Comparison of ENCODE assay signal across 8 cellular contexts in genomic region chr10:118568327-118568848, GRCh38. TPM values are rescaled to one million over a fixed set of nuclear protein-coding genes. Genes with fewer than 3 reads are reported as not detected.
DNase-seq lines count a peak whose midpoint lies in the region; ATAC-seq and TF ChIP-seq lines count a peak whose summit lies in the region.

No MANE protein-coding gene starts in this region.

- H3K27me3 ChIP-seq in PC-3 (ENCODE audit: low read length): no peaks in the 10 kb centered on the region

- CTCF ChIA-PET in PC-3 (lab: Charles Lee): interaction anchor here (0.6 to 1.5 kb wide), 7 partner anchors 16 to 1791 kb away, joined by 4 to 19 read pairs (median 7); no protein-coding TSS in a partner anchor

- no peaks in the 10 kb centered on the region for H4K20me1 ChIP-seq in PC-3 (ENCODE audit: low read length)

- H3F3A ChIP-seq in PC-3 (ENCODE audit: low read length, unreplicated experiment): no peaks in the 10 kb centered on the region

- peak overlapping the region; percentile 72 for H2AFZ ChIP-seq in PC-3 (ENCODE audit: low read length)

- H3K4me1 ChIP-seq in PC-3 (ENCODE audit: insufficient read depth, low read length): no peaks in the 10 kb centered on the region

- peak overlapping the region; percentile 75 for H3K4me2 ChIP-seq in PC-3 (ENCODE audit: low read length)

- H3K4me3 ChIP-seq in HFF-Myc (replicated peaks; ENCODE audit: low read depth, low read length) (no peak overlapping the region), PC-3 (ENCODE audit: low read length) (peak overlapping the region; percentile 38; the same call in 1 of the 2 replicates)

- no peaks in the 10 kb centered on the region for H3K79me2 ChIP-seq in PC-3 (ENCODE audit: low read length)

- H3K9me3 ChIP-seq in PC-3 (ENCODE audit: low read length): no peaks in the 10 kb centered on the region

- H3K9ac ChIP-seq in PC-3 (ENCODE audit: low read length): no peak overlapping the region

- ATAC-seq in PC-3 (peak; percentile 43), HG03521 (IDR thresholded peaks at IDR 0.05; ENCODE audit: unreplicated experiment) (no peak)

- BruUV-seq in PC-3 (replicated peaks; lab: Mats Ljungman, UMichigan): no TSS peak

- peak; percentile 51 for DNase-seq in DMS114 treated with DMSO at 0.1 percent for 48 hours (lab: John Stamatoyannopoulos, UW; ENCODE audit: unreplicated experiment)
- peak; percentile 52 for DNase-seq in HFF-Myc (ENCODE audit: extremely low read depth, low read depth)
- peak; percentile 73 for DNase-seq in PC-3
- DNase-seq in activated T-helper 9 cell treated with anti-CD3 and anti-CD28 coated beads, Interleukin-2, amount 50 U/mL, for 16 hours (ENCODE audit: low read depth): peak; percentile 12
- peak; percentile 47 for DNase-seq in germinal center (ENCODE audit: low spot score)
- DNase-seq in pons (ENCODE audit: low spot score): peak; percentile 66
- no peak for DNase-seq in mesenteric fat pad (ENCODE audit: low spot score)

- no peak overlapping the region for H3K27ac ChIP-seq in PC-3 (ENCODE audit: low read length)

- no peaks in the 10 kb centered on the region for H3K36me3 ChIP-seq in PC-3 (ENCODE audit: low read depth, low read length)

- peak; percentile 54 for TF ChIP-seq CTCF in HFF-Myc (IDR thresholded peaks at IDR 0.05; ENCODE audit: low read depth, low read length, missing control alignments)
- TF ChIP-seq CTCF in PC-3 (conservative IDR thresholded peaks at IDR 0.05; ENCODE audit: low read depth, low read length): peak; percentile 58

- POLR2A ChIA-PET in PC-3 (lab: Charles Lee; ENCODE audit: unreplicated experiment): no interaction called here

- no peaks in the 10 kb centered on the region for H3K9me2 ChIP-seq in PC-3 (replicated peaks; ENCODE audit: low read length)

- intact Hi-C loops in PC-3 (cut with micrococcal nuclease): loop anchor here (1.0 to 5.0 kb wide), 4 partner anchors 139 to 464 kb away; no protein-coding TSS in a partner anchor

RNA-seq across cellular contexts. Expression of gene PRLHR, which starts 27.1 kb away (rescaled TPM):
- total RNA-seq in PC-3 (2014; rRNA removed) (not detected in 2 replicates), mesenteric fat pad (not detected)
